1 cellular context compared by ENCODE assay signal in genomic region chr17:7833795-7834553, GRCh38.
TF ChIP-seq lines count a peak whose summit lies in the region.

A gene with protein sequence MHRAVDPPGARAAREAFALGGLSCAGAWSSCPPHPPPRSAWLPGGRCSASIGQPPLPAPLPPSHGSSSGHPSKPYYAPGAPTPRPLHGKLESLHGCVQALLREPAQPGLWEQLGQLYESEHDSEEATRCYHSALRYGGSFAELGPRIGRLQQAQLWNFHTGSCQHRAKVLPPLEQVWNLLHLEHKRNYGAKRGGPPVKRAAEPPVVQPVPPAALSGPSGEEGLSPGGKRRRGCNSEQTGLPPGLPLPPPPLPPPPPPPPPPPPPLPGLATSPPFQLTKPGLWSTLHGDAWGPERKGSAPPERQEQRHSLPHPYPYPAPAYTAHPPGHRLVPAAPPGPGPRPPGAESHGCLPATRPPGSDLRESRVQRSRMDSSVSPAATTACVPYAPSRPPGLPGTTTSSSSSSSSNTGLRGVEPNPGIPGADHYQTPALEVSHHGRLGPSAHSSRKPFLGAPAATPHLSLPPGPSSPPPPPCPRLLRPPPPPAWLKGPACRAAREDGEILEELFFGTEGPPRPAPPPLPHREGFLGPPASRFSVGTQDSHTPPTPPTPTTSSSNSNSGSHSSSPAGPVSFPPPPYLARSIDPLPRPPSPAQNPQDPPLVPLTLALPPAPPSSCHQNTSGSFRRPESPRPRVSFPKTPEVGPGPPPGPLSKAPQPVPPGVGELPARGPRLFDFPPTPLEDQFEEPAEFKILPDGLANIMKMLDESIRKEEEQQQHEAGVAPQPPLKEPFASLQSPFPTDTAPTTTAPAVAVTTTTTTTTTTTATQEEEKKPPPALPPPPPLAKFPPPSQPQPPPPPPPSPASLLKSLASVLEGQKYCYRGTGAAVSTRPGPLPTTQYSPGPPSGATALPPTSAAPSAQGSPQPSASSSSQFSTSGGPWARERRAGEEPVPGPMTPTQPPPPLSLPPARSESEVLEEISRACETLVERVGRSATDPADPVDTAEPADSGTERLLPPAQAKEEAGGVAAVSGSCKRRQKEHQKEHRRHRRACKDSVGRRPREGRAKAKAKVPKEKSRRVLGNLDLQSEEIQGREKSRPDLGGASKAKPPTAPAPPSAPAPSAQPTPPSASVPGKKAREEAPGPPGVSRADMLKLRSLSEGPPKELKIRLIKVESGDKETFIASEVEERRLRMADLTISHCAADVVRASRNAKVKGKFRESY (N-terminal part only) (plus strand): TSS chr17:7834217. CDS start chr17:7845555, 11,338 bp downstream.

TF ChIP-seq in HEK293, 187 proteins besides CTCF, POLR2A, EP300 and RAD21 (continued from another document):
- peak; percentile 71 for TF ChIP-seq ZBTB10 (tag by site-specific recombination; IDR thresholded peaks at IDR 0.05)
- peak; percentile 91 for TF ChIP-seq OSR2 (tag by site-specific recombination; IDR thresholded peaks at IDR 0.05)
- no peak for TF ChIP-seq ZFHX2 (tag by site-specific recombination; conservative IDR thresholded peaks at IDR 0.05)
- no peak for TF ChIP-seq YY1 (tag by site-specific recombination; IDR thresholded peaks at IDR 0.05)
- no peak for TF ChIP-seq SALL2 (tag by site-specific recombination; IDR thresholded peaks at IDR 0.05; ENCODE audit: borderline replicate concordance)
- TF ChIP-seq AEBP2 (tag by site-specific recombination; IDR thresholded peaks at IDR 0.05; ENCODE audit: borderline replicate concordance), result no peak
- TF ChIP-seq, protein P1, sequence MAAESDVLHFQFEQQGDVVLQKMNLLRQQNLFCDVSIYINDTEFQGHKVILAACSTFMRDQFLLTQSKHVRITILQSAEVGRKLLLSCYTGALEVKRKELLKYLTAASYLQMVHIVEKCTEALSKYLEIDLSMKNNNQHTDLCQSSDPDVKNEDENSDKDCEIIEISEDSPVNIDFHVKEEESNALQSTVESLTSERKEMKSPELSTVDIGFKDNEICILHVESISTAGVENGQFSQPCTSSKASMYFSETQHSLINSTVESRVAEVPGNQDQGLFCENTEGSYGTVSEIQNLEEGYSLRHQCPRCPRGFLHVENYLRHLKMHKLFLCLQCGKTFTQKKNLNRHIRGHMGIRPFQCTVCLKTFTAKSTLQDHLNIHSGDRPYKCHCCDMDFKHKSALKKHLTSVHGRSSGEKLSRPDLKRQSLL (tag by site-specific recombination; IDR thresholded peaks at IDR 0.05), result 0 out of 2 replicates have a peak, but pooled peaks have one; percentile 12
- 0 out of 2 replicates have a peak, but pooled peaks have one; percentile 30 for TF ChIP-seq ZNF366 (tag by site-specific recombination; conservative IDR thresholded peaks at IDR 0.05)
